8 cellular contexts compared by ENCODE assay signal in the genomic region with DNA sequence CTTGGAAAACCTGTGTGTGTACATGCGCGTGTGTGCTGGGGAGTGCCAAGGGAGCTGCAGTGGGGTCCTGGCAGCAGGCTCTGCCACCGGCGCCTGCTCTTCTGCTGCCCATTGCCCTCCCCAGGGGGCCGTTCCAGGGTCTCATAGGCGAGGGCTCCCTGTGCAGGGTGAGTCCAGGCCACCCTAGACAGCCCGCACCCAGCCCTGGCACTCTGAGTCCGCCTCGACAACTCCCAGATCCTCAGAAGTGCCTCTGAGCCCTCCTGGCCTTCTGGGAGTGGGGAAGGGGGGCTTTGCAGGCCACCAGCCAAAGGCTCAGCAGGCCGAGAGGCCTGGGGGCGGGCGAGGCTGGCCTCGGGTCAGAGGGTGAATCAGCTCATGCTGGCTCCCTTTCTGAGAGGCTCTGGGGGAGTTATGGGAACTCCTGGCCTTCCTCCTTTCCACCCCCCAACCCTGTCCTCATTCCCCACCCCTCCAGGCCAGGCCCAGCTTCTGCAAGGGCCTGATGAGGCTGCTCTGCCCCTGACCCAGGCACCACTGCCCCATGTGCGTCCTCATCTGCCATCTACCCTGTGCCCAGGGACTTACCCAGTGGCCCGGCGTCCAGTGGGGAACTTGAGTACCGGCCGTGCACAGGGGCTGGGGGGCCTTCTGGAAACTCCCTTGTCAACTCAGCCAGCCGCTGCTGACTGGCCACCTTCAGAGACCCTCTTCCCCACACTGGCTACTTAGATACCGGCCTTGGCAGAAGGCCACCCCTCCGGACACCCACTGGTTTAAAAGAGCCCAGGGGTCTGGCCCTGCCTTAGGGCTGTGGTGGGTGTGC. TPM values are rescaled to one million over a fixed set of nuclear protein-coding genes. Genes with fewer than 3 reads are reported as not detected.
DNase-seq lines count a peak whose midpoint lies in the region; ATAC-seq, FAIRE-seq and TF ChIP-seq lines count a peak whose summit lies in the region.

No MANE protein-coding gene starts in this region.

- POLR2A ChIA-PET in T-cell (lab: Charles Lee), result interaction anchor here (0.6 to 1.5 kb wide), 5 partner anchors 8 to 423 kb away, joined by 3 to 15 read pairs (median 4); a partner anchor contains a TSS

- H3K9me3 Mint-ChIP-seq in GM23338 (peaks cover 6% of the 10 kb centered on the region; the same call in 2 of the 3 replicates), T-cell (no peaks in the 10 kb centered on the region)

- TF ChIP-seq CTCF in GM23338 (conservative IDR thresholded peaks at IDR 0.05; ENCODE audit: low read depth in 2 of 2), result no peak
- TF ChIP-seq CTCF in right atrium auricular region (IDR thresholded peaks at IDR 0.05), result no peak

- H3K9me3 ChIP-seq in right atrium auricular region (no peaks in the 10 kb centered on the region), skeletal muscle tissue (ENCODE audit: control insufficient read depth in 3 of 3, low read length in 3 of 3) (no peaks in the 10 kb centered on the region)

- peaks cover 4% of the 10 kb centered on the region; the same call in 1 of the 2 replicates for H3F3A ChIP-seq in GM23338 (replicated peaks; ENCODE audit: low read depth)

- H2AFZ ChIP-seq in GM23338, result no peak overlapping the region

- no peaks in the 10 kb centered on the region for H3K36me3 Mint-ChIP-seq in GM23338 (ENCODE audit: low read depth)
- peaks cover 5% of the 10 kb centered on the region for H3K36me3 Mint-ChIP-seq in T-cell

- in situ Hi-C loops in KBM-7 (cut with MboI; ENCODE audit: low pct_unique_long_range_greater_than_20kb, low sequenced_read_pairs), result no loop called here

- no peak for FAIRE-seq in GM12891 (lab: Jason Lieb, UNC)

- no peaks in the 10 kb centered on the region for H3K79me2 ChIP-seq in GM23338 (replicated peaks; ENCODE audit: insufficient read depth)

- peaks cover 8% of the 10 kb centered on the region; the same call in 2 of the 3 replicates for H3K4me1 Mint-ChIP-seq in GM23338
- peaks cover 39 to 45% (median 43%) of the 10 kb centered on the region in 3 donors for H3K4me1 Mint-ChIP-seq in T-cell

- H3K27me3 ChIP-seq in GM23338 (ENCODE audit: insufficient read depth) (peaks cover 62% of the 10 kb centered on the region), right atrium auricular region (no peaks in the 10 kb centered on the region), skeletal muscle tissue (ENCODE audit: control insufficient read depth in 3 of 3, insufficient read depth in 3 of 3, low read length in 3 of 3) (peaks cover 8 to 24% (median 12%) of the 10 kb centered on the region in 3 donors)

- H3K4me3 ChIP-seq in GM23338, result peak overlapping the region; percentile 58; the same call in 1 of the 2 replicates
- H3K4me3 ChIP-seq in right atrium auricular region, result peak overlapping the region; percentile 62 to 69
- H3K4me3 ChIP-seq in skeletal muscle tissue (ENCODE audit: low read length in 3 of 3), result peak overlapping the region; percentile 49 to 74 (median 67)

- ATAC-seq in GM23338 (no peak), T-cell (replicated peaks in 1 of 4) (no peak)

- H3K27me3 Mint-ChIP-seq in GM23338 (ENCODE audit: insufficient read depth, low read depth, poor library complexity), result peaks cover 57% of the 10 kb centered on the region
- no peaks in the 10 kb centered on the region for H3K27me3 Mint-ChIP-seq in T-cell

- H4K20me1 ChIP-seq in GM23338 (replicated peaks; ENCODE audit: insufficient read depth), result no peaks in the 10 kb centered on the region

- H3K27ac Mint-ChIP-seq in GM23338 (no peak overlapping the region), T-cell (peak overlapping the region; percentile 94 to 96)

- H3K4me3 Mint-ChIP-seq in GM23338, result peak overlapping the region; percentile 64
- peak overlapping the region; percentile 81 to 87 (median 87) for H3K4me3 Mint-ChIP-seq in T-cell

- H3K4me1 ChIP-seq in GM23338 (ENCODE audit: insufficient read depth) (peaks cover 4% of the 10 kb centered on the region; the same call in 1 of the 2 replicates), right atrium auricular region (peaks cover 0 to 75% of the 10 kb centered on the region in 2 donors), skeletal muscle tissue (ENCODE audit: control insufficient read depth in 3 of 3, insufficient read depth in 3 of 3, low read length in 3 of 3) (peaks cover 45 to 55% (median 51%) of the 10 kb centered on the region in 3 donors)

- peak overlapping the region; percentile 85; the same call in 1 of the 2 replicates for H3K4me2 ChIP-seq in GM23338

- H3K36me3 ChIP-seq in GM23338 (ENCODE audit: insufficient read depth), result no peaks in the 10 kb centered on the region
- no peaks in the 10 kb centered on the region for H3K36me3 ChIP-seq in right atrium auricular region
- no peaks in the 10 kb centered on the region for H3K36me3 ChIP-seq in skeletal muscle tissue (ENCODE audit: control insufficient read depth in 3 of 3, insufficient read depth in 3 of 3, low read length in 3 of 3)

- H3K9ac ChIP-seq in skeletal muscle tissue (ENCODE audit: low read depth in 1 of 3, low read length in 3 of 3), result peak overlapping the region; percentile 51 to 77 (median 69)

- DNase-seq in GM23338 (ENCODE audit: low spot score) (no peak), T-cell (peak in 2 of 34 experiments; percentile 7 to 35), right atrium auricular region (ENCODE audit: low spot score) (peak; percentile 65), KBM-7 (no peak), GM12891 (ENCODE audit: insufficient read length, low spot score) (no peak), KG1 (lab: John Stamatoyannopoulos, UW) (no peak), NCI-H345 treated with DMSO at 0.1 percent for 48 hours (lab: John Stamatoyannopoulos, UW; ENCODE audit: unreplicated experiment) (no peak)

- CTCF ChIA-PET in T-cell (lab: Charles Lee), result interaction anchor here (0.8 to 3.7 kb wide), 12 partner anchors 8 to 293 kb away, joined by 3 to 74 read pairs (median 4); no protein-coding TSS in a partner anchor

- TF ChIP-seq POLR2A in GM12891 (IDR thresholded peaks at IDR 0.05; ENCODE audit: low read depth, low read length), result no peak

- H3K9me2 ChIP-seq in GM23338 (ENCODE audit: insufficient read depth), result peaks cover 3% of the 10 kb centered on the region; the same call in 1 of the 2 replicates

- H3K27ac ChIP-seq in GM23338 (ENCODE audit: low read depth), result no peak overlapping the region
- peak overlapping the region; percentile 95 to 98 for H3K27ac ChIP-seq in right atrium auricular region
- H3K27ac ChIP-seq in skeletal muscle tissue (ENCODE audit: low read depth, low read length), result peak overlapping the region; percentile 77

TF ChIP-seq in GM23338, 12 proteins besides CTCF, POLR2A, EP300 and RAD21 (continues in another document):
- TF ChIP-seq JUNB (IDR thresholded peaks at IDR 0.05; ENCODE audit: unreplicated experiment) (no peak), EZH2phosphoT487 (IDR thresholded peaks at IDR 0.05; ENCODE audit: unreplicated experiment) (no peak), NANOG (IDR thresholded peaks at IDR 0.05; ENCODE audit: borderline replicate concordance) (no peak)
- TF ChIP-seq, protein P1, sequence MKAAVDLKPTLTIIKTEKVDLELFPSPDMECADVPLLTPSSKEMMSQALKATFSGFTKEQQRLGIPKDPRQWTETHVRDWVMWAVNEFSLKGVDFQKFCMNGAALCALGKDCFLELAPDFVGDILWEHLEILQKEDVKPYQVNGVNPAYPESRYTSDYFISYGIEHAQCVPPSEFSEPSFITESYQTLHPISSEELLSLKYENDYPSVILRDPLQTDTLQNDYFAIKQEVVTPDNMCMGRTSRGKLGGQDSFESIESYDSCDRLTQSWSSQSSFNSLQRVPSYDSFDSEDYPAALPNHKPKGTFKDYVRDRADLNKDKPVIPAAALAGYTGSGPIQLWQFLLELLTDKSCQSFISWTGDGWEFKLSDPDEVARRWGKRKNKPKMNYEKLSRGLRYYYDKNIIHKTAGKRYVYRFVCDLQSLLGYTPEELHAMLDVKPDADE (IDR thresholded peaks at IDR 0.05), result no peak

TF ChIP-seq in GM12891, 5 proteins besides CTCF, POLR2A, EP300 and RAD21:
- TF ChIP-seq PAX5 (IDR thresholded peaks at IDR 0.05; ENCODE audit: insufficient read depth, low read length, severe bottlenecking) (no peak), SPI1 (IDR thresholded peaks at IDR 0.05; ENCODE audit: low read depth, low read length) (no peak), TAF1 (IDR thresholded peaks at IDR 0.05; ENCODE audit: low read depth, low read length) (no peak), POLR2AphosphoS5 (IDR thresholded peaks at IDR 0.05; ENCODE audit: low read depth, low read length) (no peak), POU2F2 (IDR thresholded peaks at IDR 0.05; ENCODE audit: low read depth, low read length) (no peak)

RNA-seq across cellular contexts. Expression of a gene that starts 2.1 kb away (rescaled TPM):
- total RNA-seq in GM23338 (2014; rRNA removed; shearing (Covaris generic)), result 3.9 and 16.3 TPM in 2 replicates
- polyA plus RNA-seq in GM23338 (2016; fragmentation: Nextera tagmentation; extraction: Ambion mirVana), result 4.1 and 5.9 TPM in 2 replicates
- total RNA-seq in T-cell (100 to 1,000 TPM in 1 of 5 donors, 10 to 100 TPM in 4; 32.8 to 186 (median 37.5) TPM), right atrium auricular region (1 to 10 TPM; 3.5 to 3.9 TPM), skeletal muscle tissue (2.1 TPM)
- 8.1 TPM for polyA plus RNA-seq in GM12891 (2012; ENCODE audit: low read depth, missing spikeins)

RNA-seq across cellular contexts. Expression of a gene that starts 2.3 kb away (rescaled TPM):
- 0.80 and 7.7 TPM in 2 replicates for total RNA-seq in GM23338 (2014; rRNA removed; shearing (Covaris generic))
- 8.4 and 13.2 TPM in 2 replicates for polyA plus RNA-seq in GM23338 (2016; fragmentation: Nextera tagmentation; extraction: Ambion mirVana)
- total RNA-seq in T-cell (100 to 1,000 TPM; 224 to 477 (median 329) TPM), right atrium auricular region (10 to 100 TPM; 42.9 to 79.2 TPM), skeletal muscle tissue (5.2 TPM)
- 277 TPM for polyA plus RNA-seq in GM12891 (2012; ENCODE audit: low read depth, missing spikeins)

RNA-seq across cellular contexts. Expression of a gene that starts 14.4 kb away (rescaled TPM):
- 3.4 and 5.0 TPM in 2 replicates for total RNA-seq in GM23338 (2014; rRNA removed; shearing (Covaris generic))
- polyA plus RNA-seq in GM23338 (2016; fragmentation: Nextera tagmentation; extraction: Ambion mirVana), result 9.6 and 12.3 TPM in 2 replicates
- total RNA-seq in T-cell, result 10 to 100 TPM in 4 of 5 donors, 1 to 10 TPM in 1; 6.4 to 38.7 (median 19.7) TPM
- 1,000 to 10,000 TPM in 1 of 2 donors, 100 to 1,000 TPM in 1; 831 to 1,272 TPM for total RNA-seq in right atrium auricular region
- total RNA-seq in skeletal muscle tissue, result 77.8 TPM
- 0.68 TPM for polyA plus RNA-seq in GM12891 (2012; ENCODE audit: low read depth, missing spikeins)

RNA-seq across cellular contexts. Expression of a gene that starts 37.4 kb away (rescaled TPM):
- 0.93 and 1.3 TPM in 2 replicates for total RNA-seq in GM23338 (2014; rRNA removed; shearing (Covaris generic))
- polyA plus RNA-seq in GM23338 (2016; fragmentation: Nextera tagmentation; extraction: Ambion mirVana), result 0.13 and 0.42 TPM in 2 replicates
- total RNA-seq in T-cell (1 to 10 TPM; 1.8 to 6.7 (median 4.0) TPM), right atrium auricular region (1 to 10 TPM; 3.4 to 5.8 TPM), skeletal muscle tissue (3.1 TPM)
- polyA plus RNA-seq in GM12891 (2012; ENCODE audit: low read depth, missing spikeins), result 0.18 TPM

Comparison
In these comparisons a context has a peak if more than half of its experiments do, and no peak if none do; other contexts are left out.
1. RNA of a gene that starts 14.4 kb away (total RNA-seq): 831 to 1,272 TPM in right atrium auricular region; 77.8 TPM in skeletal muscle tissue (single experiment), 6.4 to 38.7 TPM in T-cell and 3.4 to 5.0 TPM in GM23338; every median in the first group is over 10 times any median in the second.
2. Peak in every context shown above with its lines, with median percentiles within 50 percentile points of each other: H3K4me3 ChIP-seq.